ENCODE assay signal across 36 cellular contexts in the genomic region with DNA sequence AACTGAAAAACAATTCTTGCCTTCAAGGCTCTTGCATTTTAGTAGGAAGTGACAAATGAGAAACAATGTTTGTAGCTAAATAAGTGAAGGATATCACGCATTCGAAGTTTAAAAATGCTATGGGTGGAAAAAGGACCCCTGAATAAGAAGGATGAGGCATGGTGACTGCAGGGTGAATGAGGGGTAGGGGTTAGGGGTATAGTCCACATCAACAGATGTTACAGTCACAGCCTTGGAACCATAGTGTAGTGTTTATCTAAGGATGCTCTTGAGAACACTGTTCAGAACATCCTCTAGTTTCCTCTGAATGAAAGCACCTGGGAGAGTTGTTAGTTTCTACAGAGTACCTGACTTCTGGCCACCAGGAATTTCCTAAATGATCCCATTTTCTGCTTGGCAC.
"Had no signal": no experiment of that assay in that cellular context is flagged by ENCODE, and none has a peak within 500 bp of the region (broad histone marks: within the 10 kb centered on the region; RNA-seq: fewer than 3 reads in every experiment).

No MANE protein-coding gene starts in this region.

- H3K4me3 ChIP-seq: adrenal gland, body of pancreas, breast epithelium had no signal

- H3K9me3 ChIP-seq: adrenal gland, body of pancreas, breast epithelium had no signal

- H3K4me1 ChIP-seq: adrenal gland, body of pancreas, breast epithelium had no signal

- H3K4me1 Mint-ChIP-seq: activated B cell treated with CpG ODN at 0.5 μM for 24 hours; activated CD4-positive, alpha-beta T cell treated with anti-CD3 and anti-CD28 coated beads, Interleukin-2, amount 10 ng/mL, durations not matched to agents 24 days and 14 days; activated naive CD8-positive, alpha-beta T cell treated with anti-CD3 and anti-CD28 coated beads for 36 hours; activated T-helper 17 cell treated with anti-CD3 and anti-CD28 coated beads, Interleukin-2, amount 50 U/mL, for 72 hours had no signal

- H3K27me3 Mint-ChIP-seq: activated CD8-positive, alpha-beta T cell treated with anti-CD3 and anti-CD28 coated beads for 36 hours had no signal

- H3K9me3 Mint-ChIP-seq: activated B cell treated with CpG ODN at 0.5 μM for 24 hours; activated CD4-positive, alpha-beta memory T cell treated with anti-CD3 and anti-CD28 coated beads for 36 hours; activated CD4-positive, alpha-beta T cell treated with anti-CD3 and anti-CD28 coated beads, Interleukin-2, amount 10 ng/mL, durations not matched to agents 24 days and 14 days; activated CD8-positive, alpha-beta T cell treated with anti-CD3 and anti-CD28 coated beads for 36 hours; activated naive CD4-positive, alpha-beta T cell treated with anti-CD3 and anti-CD28 coated beads for 36 hours; activated naive CD8-positive, alpha-beta T cell treated with anti-CD3 and anti-CD28 coated beads for 36 hours; activated T-cell treated with anti-CD3 and anti-CD28 coated beads, Interleukin-2, amount 50 U/mL, for 4 hours; activated T-helper 1 cell treated with anti-CD3 and anti-CD28 coated beads, Interleukin-12 subunit alpha, Interleukin-12 subunit beta, Interleukin-2, Interleukin-4 antibody, amounts not matched to agents 30 ng/mL and 10 ng/mL and 1 ng/mL, durations not matched to agents 14 hours and 24 hours and 36 hours; T-helper 2 cell treated with Interferon-gamma antibody and Interleukin-4, amounts not matched to agents 5 μg/mL and 100 μg/mL, for 36 hours had no signal

- DNase-seq: activated B cell treated with CpG ODN at 0.5 μM for 24 hours; activated CD4-positive, alpha-beta memory T cell treated with anti-CD3 and anti-CD28 coated beads for 36 hours; activated CD4-positive, alpha-beta T cell treated with anti-CD3 and anti-CD28 coated beads for 4 hours; activated CD4-positive, alpha-beta T cell treated with anti-CD3 and anti-CD28 coated beads, Interleukin-2, amount 10 ng/mL, durations not matched to agents 24 days and 14 days; activated CD4-positive, alpha-beta T cell treated with anti-CD3 and anti-CD28 coated beads, Interleukin-2, amount 50 U/mL, for 1 hour; activated CD4-positive, alpha-beta T cell treated with anti-CD3 and anti-CD28 coated beads, Interleukin-2, amount 50 U/mL, for 4 hours; activated CD4-positive, CD25-positive, alpha-beta regulatory T cell treated with anti-CD3 and anti-CD28 coated beads, Interleukin-2, amount 50 U/mL, for 72 hours; activated CD8-positive, alpha-beta memory T cell treated with anti-CD3 and anti-CD28 coated beads, Interleukin-2, amount 50 U/mL, for 4 hours; activated CD8-positive, alpha-beta T cell treated with anti-CD3 and anti-CD28 coated beads for 36 hours; activated effector memory CD4-positive, alpha-beta T cell treated with anti-CD3 and anti-CD28 coated beads, Interleukin-2, amount 50 U/mL, for 16 hours; activated gamma-delta T cell treated with Interleukin-2 at 50 U/mL for 16 hours; activated naive CD4-positive, alpha-beta T cell; activated naive CD4-positive, alpha-beta T cell treated with anti-CD3 and anti-CD28 coated beads for 36 hours; activated naive CD4-positive, alpha-beta T cell treated with anti-CD3 and anti-CD28 coated beads, Interleukin-2, amount 50 U/mL, for 16 hours; activated naive CD8-positive, alpha-beta T cell treated with anti-CD3 and anti-CD28 coated beads for 36 hours; activated T-cell treated with anti-CD3 and anti-CD28 coated beads for 4 hours; activated T-cell treated with anti-CD3 and anti-CD28 coated beads, Interleukin-2, amount 50 U/mL, for 1 hour; activated T-cell treated with anti-CD3 and anti-CD28 coated beads, Interleukin-2, amount 50 U/mL, for 4 hours; activated T-cell treated with anti-CD3 and anti-CD28 coated beads, Interleukin-2, amount 50 U/mL, for 72 hours; adrenal gland; amniotic stem cell; aorta; body of pancreas; brain microvascular endothelial cell; central memory CD4-positive, alpha-beta T cell; T-helper 2 cell; T-helper 9 cell had no signal

- H3K27ac ChIP-seq: adrenal gland, body of pancreas, brain microvascular endothelial cell, breast epithelium, VCaP had no signal

- H3K4me3 Mint-ChIP-seq: activated B cell treated with CpG ODN at 0.5 μM for 24 hours; activated CD4-positive, alpha-beta memory T cell treated with anti-CD3 and anti-CD28 coated beads for 36 hours; activated CD4-positive, alpha-beta T cell treated with anti-CD3 and anti-CD28 coated beads, Interleukin-2, amount 10 ng/mL, durations not matched to agents 24 days and 14 days; activated CD8-positive, alpha-beta T cell treated with anti-CD3 and anti-CD28 coated beads for 36 hours; activated naive CD4-positive, alpha-beta T cell treated with anti-CD3 and anti-CD28 coated beads for 36 hours; activated naive CD8-positive, alpha-beta T cell treated with anti-CD3 and anti-CD28 coated beads for 36 hours; activated T-cell treated with anti-CD3 and anti-CD28 coated beads, Interleukin-2, amount 50 U/mL, for 4 hours; activated T-cell treated with anti-CD3 and anti-CD28 coated beads, Interleukin-2, amount 50 U/mL, for 72 hours; activated T-helper 1 cell treated with anti-CD3 and anti-CD28 coated beads, Interleukin-12 subunit alpha, Interleukin-12 subunit beta, Interleukin-2, Interleukin-4 antibody, amounts not matched to agents 30 ng/mL and 10 ng/mL and 1 ng/mL, durations not matched to agents 14 hours and 24 hours and 36 hours; activated T-helper 17 cell treated with anti-CD3 and anti-CD28 coated beads, Interleukin-2, amount 50 U/mL, for 72 hours; T-helper 2 cell treated with Interferon-gamma antibody and Interleukin-4, amounts not matched to agents 5 μg/mL and 100 μg/mL, for 36 hours had no signal

- H3K27me3 ChIP-seq: adrenal gland, body of pancreas, brain microvascular endothelial cell, breast epithelium had no signal

- H3K36me3 Mint-ChIP-seq: activated CD4-positive, alpha-beta memory T cell treated with anti-CD3 and anti-CD28 coated beads for 36 hours; activated naive CD4-positive, alpha-beta T cell treated with anti-CD3 and anti-CD28 coated beads, Interleukin-2, amount 50 U/mL, for 72 hours; activated naive CD8-positive, alpha-beta T cell treated with anti-CD3 and anti-CD28 coated beads for 36 hours had no signal

- H3K36me3 ChIP-seq: adrenal gland, brain microvascular endothelial cell, breast epithelium had no signal

- ATAC-seq: activated CD8-positive, alpha-beta T cell treated with anti-CD3 and anti-CD28 coated beads for 36 hours; activated naive CD4-positive, alpha-beta T cell treated with anti-CD3 and anti-CD28 coated beads, Interleukin-2, amount 50 U/mL, for 72 hours; activated T-cell treated with anti-CD3 and anti-CD28 coated beads, Interleukin-2, amount 50 U/mL, for 4 hours; activated T-cell treated with anti-CD3 and anti-CD28 coated beads, Interleukin-2, amount 50 U/mL, for 72 hours; activated T-helper 17 cell treated with anti-CD3 and anti-CD28 coated beads, Interleukin-2, amount 50 U/mL, for 72 hours; body of pancreas had no signal

- FAIRE-seq: astrocyte, colon, TTC549 had no signal

- H3K27ac Mint-ChIP-seq: activated B cell treated with CpG ODN at 0.5 μM for 24 hours; activated CD4-positive, alpha-beta memory T cell treated with anti-CD3 and anti-CD28 coated beads for 36 hours; activated CD4-positive, alpha-beta T cell treated with anti-CD3 and anti-CD28 coated beads, Interleukin-2, amount 10 ng/mL, durations not matched to agents 24 days and 14 days; activated CD8-positive, alpha-beta T cell treated with anti-CD3 and anti-CD28 coated beads for 36 hours; activated naive CD4-positive, alpha-beta T cell treated with anti-CD3 and anti-CD28 coated beads for 36 hours; activated naive CD4-positive, alpha-beta T cell treated with anti-CD3 and anti-CD28 coated beads, Interleukin-2, amount 50 U/mL, for 72 hours; activated naive CD8-positive, alpha-beta T cell treated with anti-CD3 and anti-CD28 coated beads for 36 hours; activated T-cell treated with anti-CD3 and anti-CD28 coated beads, Interleukin-2, amount 50 U/mL, for 72 hours; activated T-helper 1 cell treated with anti-CD3 and anti-CD28 coated beads, Interleukin-12 subunit alpha, Interleukin-12 subunit beta, Interleukin-2, Interleukin-4 antibody, amounts not matched to agents 30 ng/mL and 10 ng/mL and 1 ng/mL, durations not matched to agents 14 hours and 24 hours and 36 hours; activated T-helper 17 cell treated with anti-CD3 and anti-CD28 coated beads, Interleukin-2, amount 50 U/mL, for 72 hours; T-helper 2 cell treated with Interferon-gamma antibody and Interleukin-4, amounts not matched to agents 5 μg/mL and 100 μg/mL, for 36 hours had no signal
